Comparison of ENCODE assay signal across 13 cellular contexts in genomic region chr16:73067671-73068545, GRCh38. TPM values are rescaled to one million over a fixed set of nuclear protein-coding genes. Genes with fewer than 3 reads are reported as not detected.
DNase-seq lines count a peak whose midpoint lies in the region; ATAC-seq and TF ChIP-seq lines count a peak whose summit lies in the region.
"Had no signal": no experiment of that assay in that cellular context is flagged by ENCODE, and none has a peak within 500 bp of the region (broad histone marks: within the 10 kb centered on the region; RNA-seq: fewer than 3 reads in every experiment).

No MANE protein-coding gene starts in this region.

- H3K9me3 ChIP-seq in left ventricle myocardium inferior (replicated peaks) = no peaks in the 10 kb centered on the region
- no peaks in the 10 kb centered on the region for H3K9me3 ChIP-seq in gastroesophageal sphincter
- no peaks in the 10 kb centered on the region for H3K9me3 ChIP-seq in parathyroid adenoma (ENCODE audit: control insufficient read depth, low read length)
- H3K9me3 ChIP-seq in uterus = no peaks in the 10 kb centered on the region

- ATAC-seq in Right ventricle myocardium superior (ENCODE audit: poor library complexity) (no peak), gastroesophageal sphincter (no peak), left lobe of liver (no peak)
- ATAC-seq: stimulated activated memory B cell treated with anti-CD40 and anti-IgM and Interleukin-4, amounts not matched to agents 10 μg/mL and 1 μg/mL and 100 μg/mL, for 72 hours had no signal

- no peak for TF ChIP-seq EP300 in gastroesophageal sphincter (IDR thresholded peaks at IDR 0.05)

- H3K27me3 ChIP-seq in left ventricle myocardium inferior (ENCODE audit: low read depth) (peaks cover 42% of the 10 kb centered on the region), gastroesophageal sphincter (peaks cover 47% of the 10 kb centered on the region), parathyroid adenoma (ENCODE audit: control insufficient read depth, insufficient read depth, low read length) (peaks cover 12% of the 10 kb centered on the region), uterus (no peaks in the 10 kb centered on the region)

- no peaks in the 10 kb centered on the region for H3K79me2 ChIP-seq in parathyroid adenoma

- no peak overlapping the region for H3K4me3 ChIP-seq in left ventricle myocardium inferior
- H3K4me3 ChIP-seq in gastroesophageal sphincter = no peak overlapping the region
- no peak overlapping the region for H3K4me3 ChIP-seq in parathyroid adenoma (ENCODE audit: low read depth, low read length)
- no peak overlapping the region for H3K4me3 ChIP-seq in uterus

- H3K4me2 ChIP-seq in parathyroid adenoma (ENCODE audit: low read length) = no peak overlapping the region

- WGBS in gastroesophageal sphincter (ENCODE audit: low coverage in 1 of 2), 2 donors = 84 to 89% methylated on average over 2 to 4 of the region's 5 CpGs

- TF ChIP-seq POLR2A in gastroesophageal sphincter (IDR thresholded peaks at IDR 0.05) (no peak), uterus (IDR thresholded peaks at IDR 0.05) (no peak)

- H3K9ac ChIP-seq in parathyroid adenoma = no peak overlapping the region

- H3K27ac ChIP-seq in left ventricle myocardium inferior (replicated peaks) = peak overlapping the region; percentile 90
- peak overlapping the region; percentile 48 to 87 (median 82) for H3K27ac ChIP-seq in gastroesophageal sphincter
- H3K27ac ChIP-seq in parathyroid adenoma = peak overlapping the region; percentile 75
- H3K27ac ChIP-seq in uterus = peak overlapping the region; percentile 82 to 94

- H3K36me3 ChIP-seq in left ventricle myocardium inferior (no peaks in the 10 kb centered on the region), gastroesophageal sphincter (no peaks in the 10 kb centered on the region), parathyroid adenoma (ENCODE audit: control insufficient read depth, insufficient read depth, low read length) (no peaks in the 10 kb centered on the region), uterus (no peaks in the 10 kb centered on the region)

- TF ChIP-seq CTCF in left ventricle myocardium inferior (IDR thresholded peaks at IDR 0.05; ENCODE audit: borderline replicate concordance) = no peak
- no peak for TF ChIP-seq CTCF in gastroesophageal sphincter (IDR thresholded peaks at IDR 0.05)
- no peak for TF ChIP-seq CTCF in parathyroid adenoma (IDR thresholded peaks at IDR 0.05)
- TF ChIP-seq CTCF in uterus (IDR thresholded peaks at IDR 0.05) = no peak
- TF ChIP-seq CTCF in GM13977 (IDR thresholded peaks at IDR 0.05; ENCODE audit: extremely low read depth, insufficient read depth, missing control alignments) = no peak

- H3K4me1 ChIP-seq in left ventricle myocardium inferior (peaks cover 83% of the 10 kb centered on the region), gastroesophageal sphincter (peaks cover 0 to 90% (median 31%) of the 10 kb centered on the region in 3 donors), parathyroid adenoma (peaks cover 30% of the 10 kb centered on the region), uterus (peaks cover 5 to 12% of the 10 kb centered on the region in 2 donors)

- intact Hi-C loops in left ventricle myocardium inferior (cut with micrococcal nuclease) (no loop called here), Right ventricle myocardium superior (cut with DNase I) (loop anchor here (5.0 kb wide), 1 partner anchor 109 kb away; no protein-coding TSS in a partner anchor), uterus (cut with DNase I; ENCODE audit: low total_unique reads) (loop anchor here (10.0 kb wide), 1 partner anchor 107 kb away; no protein-coding TSS in a partner anchor)

- H2AFZ ChIP-seq in parathyroid adenoma = no peak overlapping the region

- DNase-seq in left ventricle myocardium inferior (no peak), Right ventricle myocardium superior (no peak), uterus (no peak), left lobe of liver (ENCODE audit: low spot score) (no peak), GM13977 (ENCODE audit: low spot score) (no peak)
- DNase-seq in activated naive CD4-positive, alpha-beta T cell treated with anti-CD3 and anti-CD28 coated beads, Interleukin-2, amount 50 U/mL, for 16 hours = no peak
- DNase-seq: activated B cell treated with CpG ODN at 0.5 μM for 24 hours; central memory CD4-positive, alpha-beta T cell; mesendoderm; RPMI8226 had no signal

- in situ Hi-C loops in GM13977 (cut with MboI; ENCODE audit: low pct_unique_long_range_greater_than_20kb, low sequenced_read_pairs, unreplicated experiment) = no loop called here

RNA-seq across cellular contexts. Expression of gene ZFHX3, which starts 20.0 kb away (rescaled TPM):
- total RNA-seq in left ventricle myocardium inferior = 9.6 TPM
- total RNA-seq in Right ventricle myocardium superior = 8.3 TPM
- total RNA-seq in gastroesophageal sphincter = 10 to 100 TPM; 24.0 to 47.1 (median 29.5) TPM
- total RNA-seq in uterus = 10 to 100 TPM in 3 of 4 donors, 1 to 10 TPM in 1; 9.1 to 34.0 (median 12.0) TPM
- total RNA-seq in left lobe of liver = 8.9 TPM
